In genomic region chr10:80465839-80466590, GRCh38 we compare ENCODE assay signal across 8 cellular contexts.
DNase-seq lines count a peak whose midpoint lies in the region; ATAC-seq and TF ChIP-seq lines count a peak whose summit lies in the region.

No MANE protein-coding gene starts in this region.

- no peak overlapping the region for H2AFZ ChIP-seq in DND-41 (ENCODE audit: low read depth, low read length)

- TF ChIP-seq CTCF in DND-41 (IDR thresholded peaks at IDR 0.05; ENCODE audit: borderline replicate concordance, extremely low read depth, low read length, poor library complexity, severe bottlenecking) (no peak), nephron progenitor cell (IDR thresholded peaks at IDR 0.05) (no peak)

- no peaks in the 10 kb centered on the region for H3K27me3 Mint-ChIP-seq in activated naive CD8-positive, alpha-beta T cell treated with anti-CD3 and anti-CD28 coated beads, Interleukin-2, amount 50 U/mL, for 24 hours
- no peaks in the 10 kb centered on the region for H3K27me3 Mint-ChIP-seq in nephron progenitor cell (ENCODE audit: low read depth, poor library complexity)

- peaks cover 96% of the 10 kb centered on the region for H3K4me1 Mint-ChIP-seq in activated naive CD8-positive, alpha-beta T cell treated with anti-CD3 and anti-CD28 coated beads, Interleukin-2, amount 50 U/mL, for 24 hours
- peaks cover 94% of the 10 kb centered on the region for H3K4me1 Mint-ChIP-seq in nephron progenitor cell

- peak overlapping the region; percentile 81 for H3K4me3 Mint-ChIP-seq in activated naive CD8-positive, alpha-beta T cell treated with anti-CD3 and anti-CD28 coated beads, Interleukin-2, amount 50 U/mL, for 24 hours
- peak overlapping the region; percentile 63 for H3K4me3 Mint-ChIP-seq in nephron progenitor cell

- no peak overlapping the region for H3K9ac ChIP-seq in DND-41 (ENCODE audit: low read depth, low read length)

- peak overlapping the region; percentile 79 for H3K27ac Mint-ChIP-seq in activated naive CD8-positive, alpha-beta T cell treated with anti-CD3 and anti-CD28 coated beads, Interleukin-2, amount 50 U/mL, for 24 hours
- H3K27ac Mint-ChIP-seq in nephron progenitor cell = peak overlapping the region; percentile 96

- no peaks in the 10 kb centered on the region for H3K9me3 ChIP-seq in DND-41 (ENCODE audit: insufficient read depth, low read length, severe bottlenecking)

- peaks cover 4% of the 10 kb centered on the region; the same call in 1 of the 2 replicates for H3K36me3 ChIP-seq in DND-41 (ENCODE audit: insufficient read depth, low read length)

- no peak overlapping the region for H3K4me2 ChIP-seq in DND-41 (ENCODE audit: insufficient read depth, low read length)

- H4K20me1 ChIP-seq in DND-41 (ENCODE audit: insufficient read depth, low read length) = peaks cover 43% of the 10 kb centered on the region

- H3K9me3 Mint-ChIP-seq in activated naive CD8-positive, alpha-beta T cell treated with anti-CD3 and anti-CD28 coated beads, Interleukin-2, amount 50 U/mL, for 24 hours = no peaks in the 10 kb centered on the region
- H3K9me3 Mint-ChIP-seq in nephron progenitor cell = no peaks in the 10 kb centered on the region

- no peaks in the 10 kb centered on the region for H3K27me3 ChIP-seq in DND-41 (ENCODE audit: insufficient read depth, low read length, poor library complexity)

- peaks cover 76% of the 10 kb centered on the region for H3K79me2 ChIP-seq in DND-41 (ENCODE audit: insufficient read depth, low read length)

- peak; percentile 66 for ATAC-seq in DND-41 (ENCODE audit: insufficient read depth, low read depth)
- peak; percentile 44 for ATAC-seq in HG03521 (IDR thresholded peaks at IDR 0.05; ENCODE audit: unreplicated experiment)
- peak; percentile 52 for ATAC-seq in activated naive CD8-positive, alpha-beta T cell treated with anti-CD3 and anti-CD28 coated beads, Interleukin-2, amount 50 U/mL, for 24 hours
- no peak for ATAC-seq in HG03196 (IDR thresholded peaks at IDR 0.05; ENCODE audit: unreplicated experiment)

- DNase-seq in DND-41 (no peak), nephron progenitor cell (no peak), NCI-H524 (lab: John Stamatoyannopoulos, UW) (no peak), foreskin melanocyte (no peak), inferior parietal cortex (ENCODE audit: extremely low spot score) (no peak)
- no peak for DNase-seq in activated naive CD8-positive, alpha-beta T cell treated with anti-CD3 and anti-CD28 coated beads, Interleukin-2, amount 50 U/mL, for 24 hours

- H3K4me1 ChIP-seq in DND-41 (ENCODE audit: insufficient read depth, low read length) = peaks cover 14% of the 10 kb centered on the region

- no peak overlapping the region for H3K4me3 ChIP-seq in DND-41 (ENCODE audit: low read depth in 1 of 2, low read length in 2 of 2)

- H3K36me3 Mint-ChIP-seq in activated naive CD8-positive, alpha-beta T cell treated with anti-CD3 and anti-CD28 coated beads, Interleukin-2, amount 50 U/mL, for 24 hours (ENCODE audit: low read depth) = peaks cover 12% of the 10 kb centered on the region
- H3K36me3 Mint-ChIP-seq in nephron progenitor cell (ENCODE audit: low read depth) = peaks cover 9% of the 10 kb centered on the region

- no peak overlapping the region for H3K27ac ChIP-seq in DND-41 (ENCODE audit: low read length)
